Comparison of ENCODE assay signal across 1 cellular context in genomic region chr5:79990598-79991507, GRCh38.
TF ChIP-seq lines count a peak whose summit lies in the region.

TSS of gene MTX3 (minus strand) at chr5:79991262. CDS start at chr5:79991238, 24 bp downstream.

TF ChIP-seq in WTC11, 78 proteins besides CTCF, POLR2A, EP300 and RAD21 (continued from another document):
- TF ChIP-seq MAX (CRISPR knock-in tag; IDR thresholded peaks at IDR 0.05) (peak; percentile 86), ARID4B (CRISPR knock-in tag; IDR thresholded peaks at IDR 0.05; ENCODE audit: borderline replicate concordance) (peak; percentile 41; the same call in 1 of the 2 replicates), AR (CRISPR knock-in tag; IDR thresholded peaks at IDR 0.05) (no peak), CREB1 (CRISPR knock-in tag; IDR thresholded peaks at IDR 0.05) (0 out of 2 replicates have a peak, but pooled peaks have one; percentile 58), IRF2 (CRISPR knock-in tag; IDR thresholded peaks at IDR 0.05; ENCODE audit: borderline replicate concordance, low read depth) (no peak), GABPB1 (CRISPR knock-in tag; IDR thresholded peaks at IDR 0.05) (peak; percentile 81), AFF4 (CRISPR knock-in tag; IDR thresholded peaks at IDR 0.05; ENCODE audit: borderline replicate concordance) (peak; percentile 84; the same call in 1 of the 2 replicates), ZNF121 (CRISPR knock-in tag; IDR thresholded peaks at IDR 0.05) (peak; percentile 79; the same call in 1 of the 2 replicates), ZNF317 (CRISPR knock-in tag; IDR thresholded peaks at IDR 0.05; ENCODE audit: borderline replicate concordance, low read depth) (peak; percentile 50; the same call in 1 of the 2 replicates), TCF7 (CRISPR knock-in tag; IDR thresholded peaks at IDR 0.05; ENCODE audit: low read depth) (peak; percentile 79; the same call in 1 of the 2 replicates), GRHL2 (CRISPR knock-in tag; IDR thresholded peaks at IDR 0.05; ENCODE audit: insufficient replicate concordance, severe bottlenecking) (no peak), ZBTB43 (CRISPR knock-in tag; IDR thresholded peaks at IDR 0.05) (peak; percentile 88; the same call in 1 of the 2 replicates), KAT7 (CRISPR knock-in tag; IDR thresholded peaks at IDR 0.05; ENCODE audit: borderline replicate concordance) (peak; percentile 99), E2F4 (CRISPR knock-in tag; IDR thresholded peaks at IDR 0.05; ENCODE audit: borderline replicate concordance, low read depth) (peak; percentile 72), ELF4 (CRISPR knock-in tag; IDR thresholded peaks at IDR 0.05; ENCODE audit: low read depth) (0 out of 2 replicates have a peak, but pooled peaks have one; percentile 77), USF2 (CRISPR knock-in tag; IDR thresholded peaks at IDR 0.05) (peak; percentile 84), MYBL2 (CRISPR knock-in tag; IDR thresholded peaks at IDR 0.05) (peak; percentile 84; the same call in 1 of the 2 replicates), OVOL2 (CRISPR knock-in tag; IDR thresholded peaks at IDR 0.05; ENCODE audit: borderline replicate concordance) (no peak), NR2C2 (CRISPR knock-in tag; IDR thresholded peaks at IDR 0.05) (peak; percentile 93), GTF2I (CRISPR knock-in tag; conservative IDR thresholded peaks at IDR 0.05) (no peak), ZSCAN18 (CRISPR knock-in tag; IDR thresholded peaks at IDR 0.05) (no peak), RORB (CRISPR knock-in tag; IDR thresholded peaks at IDR 0.05) (no peak), E2F1 (CRISPR knock-in tag; IDR thresholded peaks at IDR 0.05) (no peak), HMGXB4 (CRISPR knock-in tag; IDR thresholded peaks at IDR 0.05) (peak; percentile 81), USF1 (CRISPR knock-in tag; IDR thresholded peaks at IDR 0.05) (peak; percentile 77), SMAD4 (CRISPR knock-in tag; IDR thresholded peaks at IDR 0.05) (no peak), RELA (CRISPR knock-in tag; IDR thresholded peaks at IDR 0.05; ENCODE audit: borderline replicate concordance) (peak; percentile 57; the same call in 1 of the 2 replicates), ATF2 (CRISPR knock-in tag; IDR thresholded peaks at IDR 0.05; ENCODE audit: borderline replicate concordance, low read depth) (no peak), ZBTB21 (CRISPR knock-in tag; IDR thresholded peaks at IDR 0.05; ENCODE audit: borderline replicate concordance) (peak; percentile 88), ZNF138 (CRISPR knock-in tag; conservative IDR thresholded peaks at IDR 0.05) (0 out of 2 replicates have a peak, but pooled peaks have one; percentile 63), JAZF1 (CRISPR knock-in tag; IDR thresholded peaks at IDR 0.05) (no peak)
TF ChIP-seq in WTC11: peak in this region for 37.
